Comparison of ENCODE assay signal across 1 cellular context in genomic region chr1:19220080-19220846, GRCh38.
TF ChIP-seq lines count a peak whose summit lies in the region.

No MANE protein-coding gene starts in this region.

TF ChIP-seq in IMR-90, 13 proteins besides CTCF, POLR2A, EP300 and RAD21 (continued from another document):
- no peak for TF ChIP-seq RFX5 (IDR thresholded peaks at IDR 0.05; ENCODE audit: low read depth, low read length)
- no peak for TF ChIP-seq SMC3 (IDR thresholded peaks at IDR 0.05; ENCODE audit: low read depth, low read length)
- TF ChIP-seq ELK1 (IDR thresholded peaks at IDR 0.05; ENCODE audit: borderline replicate concordance, low read depth, low read length), result no peak
- TF ChIP-seq CHD1 (IDR thresholded peaks at IDR 0.05; ENCODE audit: low read depth, low read length), result no peak
- no peak for TF ChIP-seq NFE2L2 (IDR thresholded peaks at IDR 0.05; ENCODE audit: low read depth, low read length)
- no peak for TF ChIP-seq USF2 (IDR thresholded peaks at IDR 0.05; ENCODE audit: low read depth, low read length)
- TF ChIP-seq RCOR1 (IDR thresholded peaks at IDR 0.05; ENCODE audit: insufficient replicate concordance, low read length), result no peak
- TF ChIP-seq FOS (IDR thresholded peaks at IDR 0.05; ENCODE audit: low read depth, low read length), result no peak
- no peak for TF ChIP-seq BHLHE40 (IDR thresholded peaks at IDR 0.05; ENCODE audit: low read depth, low read length)
- no peak for TF ChIP-seq MAZ (IDR thresholded peaks at IDR 0.05; ENCODE audit: borderline replicate concordance, low read depth, low read length)
- no peak for TF ChIP-seq MAFK (IDR thresholded peaks at IDR 0.05; ENCODE audit: low read depth, low read length)
